In the genomic region with DNA sequence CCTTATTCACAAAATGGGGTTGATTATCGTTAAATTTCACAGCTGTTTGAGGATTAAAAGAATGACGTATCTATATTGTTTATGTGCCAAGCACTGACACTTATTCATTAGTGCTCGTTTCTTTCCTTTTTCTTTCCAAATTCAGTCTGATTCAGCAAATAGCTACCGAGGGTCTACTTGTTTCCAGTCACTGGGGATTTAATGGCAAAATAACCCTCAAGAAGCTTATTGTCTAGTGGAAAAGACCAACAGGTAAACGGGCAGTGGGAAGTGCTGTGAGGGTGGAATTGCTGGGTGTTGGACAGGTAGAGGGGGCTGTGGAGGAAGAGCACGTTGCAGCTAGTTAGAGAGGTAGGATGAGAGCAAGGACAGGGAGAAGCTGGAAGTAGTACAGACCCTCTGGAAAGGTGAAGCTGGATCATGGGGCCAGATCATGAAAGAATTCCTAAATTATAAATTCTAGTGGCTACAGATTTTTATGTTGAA, we compare ENCODE assay signal across 8 cellular contexts. TPM values are rescaled to one million over a fixed set of nuclear protein-coding genes. Genes with fewer than 3 reads are reported as not detected.
DNase-seq lines count a peak whose midpoint lies in the region; ATAC-seq and TF ChIP-seq lines count a peak whose summit lies in the region.

No MANE protein-coding gene starts in this region.

- peak overlapping the region; percentile 74 for H2AFZ ChIP-seq in HCT116 (ENCODE audit: low read depth, low read length, poor library complexity, severe bottlenecking)

- TF ChIP-seq RAD21 in HCT116 (IDR thresholded peaks at IDR 0.05; ENCODE audit: low read depth), result no peak

- H3K4me3 Mint-ChIP-seq in T-helper 17 cell, result peak overlapping the region; percentile 91

- no peaks in the 10 kb centered on the region for H3K36me3 ChIP-seq in HCT116 (ENCODE audit: control insufficient read depth in 1 of 2, insufficient read depth in 2 of 2, low read length in 2 of 2)

- H3K27me3 ChIP-seq in HCT116 (ENCODE audit: insufficient read depth, low read length), result no peaks in the 10 kb centered on the region

- POLR2A ChIA-PET in HCT116 (lab: Charles Lee), result interaction anchor here (1.8 kb wide), 1 partner anchor 12 kb away, joined by 6 read pairs; no protein-coding TSS in a partner anchor

- peak overlapping the region; percentile 30; the same call in 1 of the 2 replicates for H3K9ac ChIP-seq in HCT116 (ENCODE audit: low read length)

- H3K27ac Mint-ChIP-seq in T-helper 17 cell, result peak overlapping the region; percentile 89

- no peaks in the 10 kb centered on the region for H3K79me2 ChIP-seq in HCT116 (ENCODE audit: insufficient read depth, low read length)

- TF ChIP-seq CTCF in HCT116 (IDR thresholded peaks at IDR 0.05 in 2 of 3, conservative IDR thresholded peaks at IDR 0.05 in 1 of 3; ENCODE audit: borderline replicate concordance in 1 of 3, insufficient read depth in 1 of 3, low read depth in 2 of 3, low read length in 2 of 3) (peak in 1 of 3 experiments; percentile 4; a peak in 2 of 6 replicates), foreskin fibroblast (IDR thresholded peaks at IDR 0.05; ENCODE audit: low read depth, low read length) (no peak)

- H3K4me2 ChIP-seq in HCT116 (ENCODE audit: low read length), result peak overlapping the region; percentile 78

- no peaks in the 10 kb centered on the region for H3K9me3 ChIP-seq in HCT116 (ENCODE audit: control insufficient read depth in 1 of 2, insufficient read depth in 1 of 2, low read depth in 1 of 2, low read length in 2 of 2)
- H3K9me3 ChIP-seq in T-helper 17 cell (ENCODE audit: control insufficient read depth, low read length, poor library complexity, severe bottlenecking), result no peaks in the 10 kb centered on the region

- BruUV-seq in HCT116 (replicated peaks; lab: Mats Ljungman, UMichigan), result no TSS peak

- H3K9me2 ChIP-seq in HCT116 (ENCODE audit: insufficient read depth), result no peaks in the 10 kb centered on the region

- no peak for DNase-seq in HCT116 (ENCODE audit: low read depth, low spot score)
- DNase-seq in T-helper 17 cell, result no peak
- DNase-seq in foreskin fibroblast, result no peak
- no peak for DNase-seq in NCI-H2171 treated with DMSO at 0.1 percent for 48 hours (lab: John Stamatoyannopoulos, UW)
- no peak for DNase-seq in glomerular visceral epithelial cell (ENCODE audit: extremely low spot score)
- no peak for DNase-seq in NCI-H524 (lab: John Stamatoyannopoulos, UW)
- DNase-seq in NCI-H82 (lab: John Stamatoyannopoulos, UW), result no peak

- ATAC-seq in HCT116 (peak; percentile 55), T-helper 17 cell (no peak)

- CTCF ChIA-PET in HCT116 (lab: Charles Lee), result interaction anchor here (0.5 to 2.8 kb wide), 16 partner anchors 9 to 397 kb away, joined by 3 to 23 read pairs (median 4); no protein-coding TSS in a partner anchor

- H3K4me1 Mint-ChIP-seq in T-helper 17 cell, result peaks cover 24% of the 10 kb centered on the region

- H3K4me3 ChIP-seq in HCT116 (replicated peaks in 1 of 2; ENCODE audit: low read depth in 1 of 2, low read length in 2 of 2) (peak overlapping the region; percentile 29 to 55), foreskin fibroblast (ENCODE audit: low read depth in 1 of 2, low read length in 2 of 2) (peak overlapping the region; percentile 45 to 54), skin epidermis (peak overlapping the region; percentile 23 to 51 (median 29))

- intact Hi-C loops in HCT116 (cut with micrococcal nuclease), result loop anchor here (5.0 kb wide), 2 partner anchors 157 to 257 kb away; a partner anchor contains a TSS

- no peak for TF ChIP-seq POLR2A in HCT116 (IDR thresholded peaks at IDR 0.05; ENCODE audit: borderline replicate concordance, extremely low read depth, insufficient read depth, insufficient read length)

- H3K27ac ChIP-seq in HCT116 (ENCODE audit: low read depth, low read length) (no peak overlapping the region), skin epidermis (peak overlapping the region in 16 of 21 experiments; percentile 16 to 91 (median 72))

- peaks cover 8% of the 10 kb centered on the region for H3K27me3 Mint-ChIP-seq in T-helper 17 cell

- H3K36me3 Mint-ChIP-seq in T-helper 17 cell (ENCODE audit: low read depth), result peaks cover 3% of the 10 kb centered on the region

- H4K20me1 ChIP-seq in HCT116 (ENCODE audit: insufficient read depth), result no peaks in the 10 kb centered on the region

- RAD21 ChIA-PET in HCT116 (lab: Charles Lee; ENCODE audit: low non-redundant PET in 1 of 2, low total read pairs in 2 of 2, uncharacterized antibody in 2 of 2, unreplicated experiment in 2 of 2), result no interaction called here

- H3K4me1 ChIP-seq in HCT116 (ENCODE audit: control insufficient read depth in 1 of 2, insufficient read depth in 2 of 2, low read length in 2 of 2), result peaks cover 17 to 34% of the 10 kb centered on the region in 2 experiments

TF ChIP-seq in HCT116, 20 proteins besides CTCF, POLR2A, EP300 and RAD21:
- no peak for TF ChIP-seq SRF (IDR thresholded peaks at IDR 0.05; ENCODE audit: low read depth)
- TF ChIP-seq SP1 (IDR thresholded peaks at IDR 0.05; ENCODE audit: low read depth), result peak; percentile 1; the same call in 1 of the 2 replicates
- no peak; the same call in 1 of the 2 replicates for TF ChIP-seq CBX3 (IDR thresholded peaks at IDR 0.05; ENCODE audit: low read depth)
- TF ChIP-seq TCF7L2 (IDR thresholded peaks at IDR 0.05; ENCODE audit: borderline replicate concordance, extremely low read depth, insufficient read depth, insufficient read length), result no peak
TF ChIP-seq in HCT116: peak in this region for 1.

RNA-seq across cellular contexts. Expression of a gene that starts 48.3 kb away (rescaled TPM):
- total RNA-seq in HCT116 (2021; ENCODE audit: unreplicated experiment), result 4.7 TPM
- polyA plus RNA-seq in HCT116 (2012), result 1.3 and 1.5 TPM in 2 replicates
- total RNA-seq in T-helper 17 cell, result 100 to 1,000 TPM; 117 to 139 TPM

Comparison
In these comparisons a context has a peak if more than half of its experiments do, and no peak if none do; other contexts are left out.
1. RNA of a gene that starts 48.3 kb away (total RNA-seq): 117 to 139 TPM in T-helper 17 cell; 4.7 TPM in HCT116 (single experiment); every median in the first group is over 10 times any median in the second.
2. Peak in every context shown above with its lines, with median percentiles within 50 percentile points of each other: H3K4me3 ChIP-seq.